ENCODE assay signal across 11 cellular contexts in genomic region chr20:23246682-23247664, GRCh38.
DNase-seq lines count a peak whose midpoint lies in the region; ATAC-seq and TF ChIP-seq lines count a peak whose summit lies in the region.
"Had no signal": no experiment of that assay in that cellular context is flagged by ENCODE, and none has a peak within 500 bp of the region (broad histone marks: within the 10 kb centered on the region; RNA-seq: fewer than 3 reads in every experiment).

No MANE protein-coding gene starts in this region.

- peaks cover 21 to 27% (median 22%) of the 10 kb centered on the region in 4 donors for H3K4me1 ChIP-seq in esophagus muscularis mucosa
- peaks cover 5% of the 10 kb centered on the region for H3K4me1 ChIP-seq in psoas muscle
- H3K4me1 ChIP-seq in foreskin keratinocyte = no peaks in the 10 kb centered on the region

- H3K27ac ChIP-seq in esophagus muscularis mucosa (replicated peaks in 1 of 4) (peak overlapping the region; percentile 37 to 72 (median 52)), psoas muscle (peak overlapping the region; percentile 32), foreskin keratinocyte (no peak overlapping the region)
- H3K27ac ChIP-seq: HL-60 had no signal

- ATAC-seq in HG02798 (IDR thresholded peaks at IDR 0.05; ENCODE audit: poor library complexity, unreplicated experiment) (peak; percentile 38), psoas muscle (peak in 2 of 4 donors; percentile 48 to 72), foreskin keratinocyte (no peak)
- no peak for ATAC-seq in activated naive CD8-positive, alpha-beta T cell treated with anti-CD3 and anti-CD28 coated beads, Interleukin-2, amount 50 U/mL, for 24 hours

- H3K4me3 ChIP-seq in GM12865 (ENCODE audit: low read depth, low read length) (no peak overlapping the region), esophagus muscularis mucosa (no peak overlapping the region), psoas muscle (no peak overlapping the region)

- H3K9me3 ChIP-seq in esophagus muscularis mucosa = no peaks in the 10 kb centered on the region
- no peaks in the 10 kb centered on the region for H3K9me3 ChIP-seq in psoas muscle

- no peak overlapping the region for H3K27ac Mint-ChIP-seq in activated naive CD8-positive, alpha-beta T cell treated with anti-CD3 and anti-CD28 coated beads, Interleukin-2, amount 50 U/mL, for 24 hours
- H3K27ac Mint-ChIP-seq: T-helper 2 cell treated with Interferon-gamma antibody and Interleukin-4, amounts not matched to agents 5 μg/mL and 100 μg/mL, for 36 hours had no signal

- no peaks in the 10 kb centered on the region for H3K36me3 ChIP-seq in esophagus muscularis mucosa
- H3K36me3 ChIP-seq in psoas muscle (ENCODE audit: insufficient read depth in 1 of 2, low read depth in 1 of 2) = no peaks in the 10 kb centered on the region

- H3K27me3 ChIP-seq in esophagus muscularis mucosa (peaks cover 0 to 15% (median 0%) of the 10 kb centered on the region in 4 donors), psoas muscle (ENCODE audit: insufficient read depth in 3 of 3, low read length in 2 of 3) (peaks cover 0 to 7% (median 0%) of the 10 kb centered on the region in 3 donors), foreskin keratinocyte (no peaks in the 10 kb centered on the region)

- H3K36me3 Mint-ChIP-seq in activated naive CD8-positive, alpha-beta T cell treated with anti-CD3 and anti-CD28 coated beads, Interleukin-2, amount 50 U/mL, for 24 hours (ENCODE audit: low read depth) = no peaks in the 10 kb centered on the region

- WGBS in esophagus muscularis mucosa = 68% methylated on average over 21 of the region's 21 CpGs
- 27 to 43% (median 34%) methylated on average over 21 of the region's 21 CpGs for WGBS in psoas muscle, 3 donors

- DNase-seq in GM12865 (ENCODE audit: low read depth) = peak; percentile 59
- DNase-seq in esophagus muscularis mucosa (ENCODE audit: extremely low spot score) = no peak
- peak; percentile 35 to 77 for DNase-seq in psoas muscle
- DNase-seq in activated naive CD8-positive, alpha-beta T cell treated with anti-CD3 and anti-CD28 coated beads, Interleukin-2, amount 50 U/mL, for 24 hours = no peak
- DNase-seq in DMS53 (lab: John Stamatoyannopoulos, UW) = no peak
- DNase-seq in kidney glomerular epithelial cell (lab: John Stamatoyannopoulos, UW) = no peak
- no peak for DNase-seq in foreskin keratinocyte
- DNase-seq: cortex of kidney had no signal

- TF ChIP-seq POLR2A in esophagus muscularis mucosa (IDR thresholded peaks at IDR 0.05; ENCODE audit: low read depth) = no peak

- TF ChIP-seq CTCF in GM12865 (IDR thresholded peaks at IDR 0.05; ENCODE audit: insufficient read depth, low read depth, low read length, missing control alignments) (no peak), esophagus muscularis mucosa (IDR thresholded peaks at IDR 0.05) (no peak), psoas muscle (IDR thresholded peaks at IDR 0.05) (no peak), foreskin keratinocyte (conservative IDR thresholded peaks at IDR 0.05) (no peak)

- H3K4me1 Mint-ChIP-seq in activated naive CD8-positive, alpha-beta T cell treated with anti-CD3 and anti-CD28 coated beads, Interleukin-2, amount 50 U/mL, for 24 hours = no peaks in the 10 kb centered on the region

- H3K9me3 Mint-ChIP-seq in activated naive CD8-positive, alpha-beta T cell treated with anti-CD3 and anti-CD28 coated beads, Interleukin-2, amount 50 U/mL, for 24 hours = no peaks in the 10 kb centered on the region
- H3K9me3 Mint-ChIP-seq: T-helper 2 cell treated with Interferon-gamma antibody and Interleukin-4, amounts not matched to agents 5 μg/mL and 100 μg/mL, for 36 hours had no signal

- H3K4me3 Mint-ChIP-seq in activated naive CD8-positive, alpha-beta T cell treated with anti-CD3 and anti-CD28 coated beads, Interleukin-2, amount 50 U/mL, for 24 hours = no peak overlapping the region
- H3K4me3 Mint-ChIP-seq: T-helper 2 cell treated with Interferon-gamma antibody and Interleukin-4, amounts not matched to agents 5 μg/mL and 100 μg/mL, for 36 hours had no signal

- H3K27me3 Mint-ChIP-seq in activated naive CD8-positive, alpha-beta T cell treated with anti-CD3 and anti-CD28 coated beads, Interleukin-2, amount 50 U/mL, for 24 hours = peaks cover 9% of the 10 kb centered on the region

- intact Hi-C loops in esophagus muscularis mucosa (cut with DNase I) (no loop called here), psoas muscle (cut with DNase I) (loop anchor here (10.0 kb wide), 2 partner anchors 88 to 202 kb away; partner anchors contain the start of gene THBD (in 1 of the 2))

- TF ChIP-seq EP300 in esophagus muscularis mucosa (IDR thresholded peaks at IDR 0.05) = no peak

Comparison
In these comparisons a context has a peak if more than half of its experiments do, and no peak if none do; other contexts are left out.
1. DNase-seq: peak in GM12865 (single experiment) and psoas muscle (2 of 2); none in esophagus muscularis mucosa (single experiment), activated naive CD8-positive, alpha-beta T cell treated with anti-CD3 and anti-CD28 coated beads, Interleukin-2, amount 50 U/mL, for 24 hours (single experiment), DMS53 (single experiment), kidney glomerular epithelial cell (single experiment) and foreskin keratinocyte (0 of 2).